In the genomic region with DNA sequence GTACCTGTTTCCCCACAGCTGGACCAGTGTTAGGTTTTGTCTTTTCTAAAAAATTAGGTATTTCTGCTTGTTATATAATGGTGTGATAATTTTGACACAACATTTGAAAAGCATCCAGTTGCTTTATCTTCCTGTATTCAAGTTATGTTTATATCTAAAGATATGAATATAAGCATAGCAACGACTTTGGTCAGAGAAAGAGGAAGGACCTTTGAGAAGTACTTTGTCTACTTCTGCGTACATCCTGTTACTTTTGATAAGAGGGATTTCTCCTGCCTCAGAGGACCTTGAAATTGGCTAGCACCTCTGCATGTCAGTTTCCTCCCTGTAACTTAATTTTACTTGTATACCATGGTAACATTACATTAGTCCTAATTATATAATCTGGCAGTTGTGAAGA, we compare ENCODE assay signal across 13 cellular contexts. TPM values are rescaled to one million over a fixed set of nuclear protein-coding genes. Genes with fewer than 3 reads are reported as not detected.
DNase-seq lines count a peak whose midpoint lies in the region; ATAC-seq, FAIRE-seq and TF ChIP-seq lines count a peak whose summit lies in the region.
"Had no signal": no experiment of that assay in that cellular context is flagged by ENCODE, and none has a peak within 500 bp of the region (broad histone marks: within the 10 kb centered on the region; RNA-seq: fewer than 3 reads in every experiment).

No MANE protein-coding gene starts in this region.

- DNase-seq in CD8-positive, alpha-beta T cell, result no peak
- DNase-seq in NB4 (ENCODE audit: low read depth), result peak; percentile 53
- no peak for DNase-seq in activated naive CD8-positive, alpha-beta T cell treated with anti-CD3 and anti-CD28 coated beads, Interleukin-2, amount 50 U/mL, for 24 hours
- no peak for DNase-seq in right lobe of liver
- DNase-seq in dorsolateral prefrontal cortex, result no peak
- DNase-seq in DMS79 (lab: John Stamatoyannopoulos, UW), result no peak
- no peak for DNase-seq in frontal cortex (ENCODE audit: low spot score in 2 of 2)
- DNase-seq in NCI-H524 (lab: John Stamatoyannopoulos, UW), result no peak
- DNase-seq: activated CD4-positive, CD25-positive, alpha-beta regulatory T cell; stimulated activated CD4-positive, alpha-beta T cell treated with anti-CD3 and anti-CD28 coated beads, Interleukin-4, amount 100 ng/mL, for 1 hour; stimulated activated naive CD8-positive, alpha-beta T cell treated with anti-CD3 and anti-CD28 coated beads, Interleukin-15, amount 100 ng/mL, for 72 hours had no signal

- no peak overlapping the region for H3K4me3 Mint-ChIP-seq in CD8-positive, alpha-beta T cell
- no peak overlapping the region for H3K4me3 Mint-ChIP-seq in activated naive CD8-positive, alpha-beta T cell treated with anti-CD3 and anti-CD28 coated beads, Interleukin-2, amount 50 U/mL, for 24 hours
- H3K4me3 Mint-ChIP-seq: activated T-helper 1 cell treated with anti-CD3 and anti-CD28 coated beads, Interleukin-12 subunit alpha, Interleukin-12 subunit beta, Interleukin-2, Interleukin-4 antibody, amounts not matched to agents 30 ng/mL and 10 ng/mL and 1 ng/mL, durations not matched to agents 14 hours and 24 hours and 36 hours; stimulated activated naive CD8-positive, alpha-beta T cell treated with anti-CD3 and anti-CD28 coated beads, Interleukin-15, amount 100 ng/mL, for 72 hours had no signal

- no peaks in the 10 kb centered on the region for H3K9me3 ChIP-seq in CD8-positive, alpha-beta T cell (ENCODE audit: low read length)
- H3K9me3 ChIP-seq in right lobe of liver, result no peaks in the 10 kb centered on the region

- peak overlapping the region; percentile 80 for H3K27ac ChIP-seq in CD8-positive, alpha-beta T cell (ENCODE audit: low read depth, low read length)
- H3K27ac ChIP-seq in right lobe of liver (no peak overlapping the region), dorsolateral prefrontal cortex (peak overlapping the region in 2 of 59 donors; percentile 21 to 35)
- H3K27ac ChIP-seq: epithelial cell of prostate had no signal

- CTCF ChIA-PET in CD8-positive, alpha-beta T cell (lab: Charles Lee), result no interaction called here

- no peaks in the 10 kb centered on the region for H3K9me3 Mint-ChIP-seq in CD8-positive, alpha-beta T cell
- H3K9me3 Mint-ChIP-seq in activated naive CD8-positive, alpha-beta T cell treated with anti-CD3 and anti-CD28 coated beads, Interleukin-2, amount 50 U/mL, for 24 hours, result no peaks in the 10 kb centered on the region
- H3K9me3 Mint-ChIP-seq: activated T-helper 1 cell treated with anti-CD3 and anti-CD28 coated beads, Interleukin-12 subunit alpha, Interleukin-12 subunit beta, Interleukin-2, Interleukin-4 antibody, amounts not matched to agents 30 ng/mL and 10 ng/mL and 1 ng/mL, durations not matched to agents 14 hours and 24 hours and 36 hours; stimulated activated naive CD8-positive, alpha-beta T cell treated with anti-CD3 and anti-CD28 coated beads, Interleukin-15, amount 100 ng/mL, for 72 hours had no signal

- no peak for TF ChIP-seq POLR2A in NB4 (IDR thresholded peaks at IDR 0.05; ENCODE audit: extremely low read depth, insufficient read length)
- no peak for TF ChIP-seq POLR2A in right lobe of liver (IDR thresholded peaks at IDR 0.05)

- no peaks in the 10 kb centered on the region for H3K27me3 Mint-ChIP-seq in CD8-positive, alpha-beta T cell (ENCODE audit: low read depth)
- H3K27me3 Mint-ChIP-seq in activated naive CD8-positive, alpha-beta T cell treated with anti-CD3 and anti-CD28 coated beads, Interleukin-2, amount 50 U/mL, for 24 hours, result no peaks in the 10 kb centered on the region
- H3K27me3 Mint-ChIP-seq: stimulated activated naive CD8-positive, alpha-beta T cell treated with anti-CD3 and anti-CD28 coated beads, Interleukin-15, amount 100 ng/mL, for 72 hours had no signal

- peak; percentile 86 for ATAC-seq in CD8-positive, alpha-beta T cell
- ATAC-seq in activated naive CD8-positive, alpha-beta T cell treated with anti-CD3 and anti-CD28 coated beads, Interleukin-2, amount 50 U/mL, for 24 hours, result no peak
- peak; percentile 59 to 77 (median 68) for ATAC-seq in right lobe of liver
- ATAC-seq: stimulated activated naive CD8-positive, alpha-beta T cell treated with anti-CD3 and anti-CD28 coated beads, Interleukin-15, amount 100 ng/mL, for 72 hours had no signal

- H3K4me1 Mint-ChIP-seq in CD8-positive, alpha-beta T cell (ENCODE audit: low read depth), result peaks cover 52% of the 10 kb centered on the region
- H3K4me1 Mint-ChIP-seq in activated naive CD8-positive, alpha-beta T cell treated with anti-CD3 and anti-CD28 coated beads, Interleukin-2, amount 50 U/mL, for 24 hours, result peaks cover 19% of the 10 kb centered on the region

- no peak overlapping the region for H3K4me3 ChIP-seq in CD8-positive, alpha-beta T cell (ENCODE audit: low read depth, low read length)
- H3K4me3 ChIP-seq in NB4 (ENCODE audit: low read depth, low read length) (no peak overlapping the region), right lobe of liver (no peak overlapping the region), dorsolateral prefrontal cortex (no peak overlapping the region)

- intact Hi-C loops in CD8-positive, alpha-beta T cell (cut with DNase I, micrococcal nuclease), result no loop called here
- intact Hi-C loops in right lobe of liver (cut with DNase I), result no loop called here
- intact Hi-C loops in dorsolateral prefrontal cortex (cut with DNase I), result no loop called here

- H3K36me3 Mint-ChIP-seq in CD8-positive, alpha-beta T cell, result peaks cover 41% of the 10 kb centered on the region
- H3K36me3 Mint-ChIP-seq in activated naive CD8-positive, alpha-beta T cell treated with anti-CD3 and anti-CD28 coated beads, Interleukin-2, amount 50 U/mL, for 24 hours (ENCODE audit: low read depth), result peaks cover 17% of the 10 kb centered on the region

- peak overlapping the region; percentile 84 for H3K27ac Mint-ChIP-seq in CD8-positive, alpha-beta T cell
- peak overlapping the region; percentile 22 for H3K27ac Mint-ChIP-seq in activated naive CD8-positive, alpha-beta T cell treated with anti-CD3 and anti-CD28 coated beads, Interleukin-2, amount 50 U/mL, for 24 hours
- H3K27ac Mint-ChIP-seq: activated T-helper 1 cell treated with anti-CD3 and anti-CD28 coated beads, Interleukin-12 subunit alpha, Interleukin-12 subunit beta, Interleukin-2, Interleukin-4 antibody, amounts not matched to agents 30 ng/mL and 10 ng/mL and 1 ng/mL, durations not matched to agents 14 hours and 24 hours and 36 hours had no signal

- no peak for FAIRE-seq in frontal cortex (lab: Jason Lieb, UNC)

- POLR2A ChIA-PET in CD8-positive, alpha-beta T cell (lab: Charles Lee), result interaction anchor here (1.3 kb wide), 1 partner anchor 54 kb away, joined by 5 read pairs; a partner anchor contains a TSS

- H3K36me3 ChIP-seq in CD8-positive, alpha-beta T cell (ENCODE audit: insufficient read depth, low read length), result peaks cover 9% of the 10 kb centered on the region
- H3K36me3 ChIP-seq in right lobe of liver, result peaks cover 0 to 5% (median 0%) of the 10 kb centered on the region in 4 donors

- TF ChIP-seq CTCF in CD8-positive, alpha-beta T cell (IDR thresholded peaks at IDR 0.05), result no peak
- no peak for TF ChIP-seq CTCF in NB4 (IDR thresholded peaks at IDR 0.05; ENCODE audit: low read depth, low read length)
- no peak for TF ChIP-seq CTCF in right lobe of liver (IDR thresholded peaks at IDR 0.05)
- TF ChIP-seq CTCF in dorsolateral prefrontal cortex (IDR thresholded peaks at IDR 0.05 in 54 of 56, conservative IDR thresholded peaks at IDR 0.05 in 2 of 56; ENCODE audit: low read depth in 1 of 56, partially characterized antibody in 56 of 56), result no peak

- H3K27me3 ChIP-seq in CD8-positive, alpha-beta T cell (ENCODE audit: insufficient read depth, low read length), result no peaks in the 10 kb centered on the region
- H3K27me3 ChIP-seq in right lobe of liver (no peaks in the 10 kb centered on the region), dorsolateral prefrontal cortex (no peaks in the 10 kb centered on the region)

- H3K4me1 ChIP-seq in CD8-positive, alpha-beta T cell (ENCODE audit: insufficient read depth, low read length), result peaks cover 25% of the 10 kb centered on the region
- peaks cover 0 to 10% (median 4%) of the 10 kb centered on the region in 4 donors for H3K4me1 ChIP-seq in right lobe of liver

- 31% methylated on average over 2 of the region's 2 CpGs for WGBS in right lobe of liver (ENCODE audit: insufficient coverage, low coverage, low lambda C conversion rate, missing lambda C conversion rate)

RNA-seq across cellular contexts. Expression of a gene that starts 24.7 kb away (rescaled TPM):
- total RNA-seq in CD8-positive, alpha-beta T cell, result 100 to 1,000 TPM; 101 to 107 TPM
- total RNA-seq in right lobe of liver, result 10 to 100 TPM in 5 of 6 experiments, 1 to 10 TPM in 1; 9.3 to 16.7 (median 14.5) TPM
- 100 to 1,000 TPM in 1 of 120 experiments, 10 to 100 TPM in 119; 57.3 to 113 (median 73.3) TPM for total RNA-seq in dorsolateral prefrontal cortex
- 53.8 TPM for total RNA-seq in frontal cortex

RNA-seq across cellular contexts. Expression of a gene that starts 54.5 kb away (rescaled TPM):
- 1,000 to 10,000 TPM; 1,168 to 1,202 TPM for total RNA-seq in CD8-positive, alpha-beta T cell
- 100 to 1,000 TPM in 5 of 6 experiments, 10 to 100 TPM in 1; 86.4 to 166 (median 120) TPM for total RNA-seq in right lobe of liver
- 100 to 1,000 TPM; 252 to 391 (median 313) TPM for total RNA-seq in dorsolateral prefrontal cortex
- total RNA-seq in frontal cortex, result 450 TPM
